19 cellular contexts compared by ENCODE assay signal in the genomic region with DNA sequence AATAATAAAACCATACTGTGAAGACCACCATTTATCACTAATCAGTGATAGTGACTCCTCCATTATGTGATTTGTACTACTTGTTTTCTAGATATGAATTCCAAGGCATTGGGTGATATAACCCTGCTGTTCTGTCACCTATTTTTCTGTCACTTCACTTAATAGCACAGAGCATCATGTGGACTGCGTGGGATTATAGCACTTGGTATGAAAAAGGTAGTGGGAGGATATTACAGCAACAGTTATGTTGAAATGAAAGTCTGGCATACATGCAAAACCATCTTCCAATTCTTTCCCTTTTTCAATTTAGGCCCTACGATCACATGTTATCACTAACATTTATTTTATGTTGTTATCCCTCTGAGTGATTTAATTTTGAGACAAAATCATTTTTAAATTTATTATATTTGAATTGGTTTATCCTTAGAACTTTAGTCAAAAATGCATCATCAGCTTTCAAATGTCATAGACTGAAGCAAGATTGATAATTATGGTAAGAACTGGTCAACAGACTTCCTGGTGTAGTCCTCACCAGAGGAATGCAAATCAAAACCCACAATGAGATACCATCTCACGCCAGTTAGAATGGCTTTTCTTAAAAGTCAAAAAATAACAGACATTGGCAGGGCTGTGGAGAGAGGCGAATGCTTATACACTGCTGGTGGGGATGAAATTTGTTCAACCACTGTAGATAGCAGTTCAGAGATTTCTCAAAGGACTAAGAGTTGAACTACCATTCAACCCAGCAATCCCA.
DNase-seq lines count a peak whose midpoint lies in the region; ATAC-seq and TF ChIP-seq lines count a peak whose summit lies in the region.
"Had no signal": no experiment of that assay in that cellular context is flagged by ENCODE, and none has a peak within 500 bp of the region (broad histone marks: within the 10 kb centered on the region; RNA-seq: fewer than 3 reads in every experiment).

No MANE protein-coding gene starts in this region.

- no peak overlapping the region for H3K4me2 ChIP-seq in mammary epithelial cell (ENCODE audit: insufficient read depth, low read depth, low read length)
- H3K4me2 ChIP-seq: BLaER1 treated with 17β-estradiol and CSF1 and Interleukin-3, amounts not matched to agents 10 nM and 100 nM; GM23338 had no signal

- H3K4me1 ChIP-seq in mammary epithelial cell (ENCODE audit: insufficient read depth, low read length) (peaks cover 28% of the 10 kb centered on the region), upper lobe of right lung (no peaks in the 10 kb centered on the region)

- DNase-seq in MCF 10A (ENCODE audit: unreplicated experiment) (no peak), mammary epithelial cell (no peak), M059J (ENCODE audit: low read depth) (peak; percentile 62), astrocyte of the hippocampus (ENCODE audit: low read depth, low spot score) (peak; percentile 19), upper lobe of right lung (no peak), NCI-H510A treated with DMSO at 0.1 percent for 48 hours (lab: John Stamatoyannopoulos, UW) (no peak), erythroblast (lab: John Stamatoyannopoulos, UW) (no peak), NCI-H1092 treated with DMSO at 0.1 percent for 48 hours (lab: John Stamatoyannopoulos, UW) (no peak)
- DNase-seq: DMS79 treated with DMSO at 0.1 percent for 48 hours, HCEC 1CT, Kasumi-1, NCI-H1105 treated with DMSO at 0.1 percent for 48 hours, NCI-H1694, NCI-H2107, NCI-H524 treated with DMSO at 0.1 percent for 48 hours had no signal

- peaks cover 9% of the 10 kb centered on the region for H3K36me3 Mint-ChIP-seq in MCF 10A (ENCODE audit: insufficient read depth, unreplicated experiment)

- H3K36me3 ChIP-seq in mammary epithelial cell (ENCODE audit: insufficient read depth, low read length), result no peaks in the 10 kb centered on the region
- H3K36me3 ChIP-seq in upper lobe of right lung, result no peaks in the 10 kb centered on the region
- H3K36me3 ChIP-seq: BLaER1 treated with 17β-estradiol and CSF1 and Interleukin-3, amounts not matched to agents 10 nM and 100 nM had no signal

- POLR2A ChIA-PET in MCF 10A (lab: Yijun Ruan, JAX), result interaction anchor here (0.6 to 0.7 kb wide), 2 partner anchors 171 to 244 kb away, joined by 3 read pairs; no protein-coding TSS in a partner anchor

- H3K4me3 ChIP-seq in mammary epithelial cell (replicated peaks in 1 of 3; ENCODE audit: insufficient read depth in 1 of 3, low read depth in 2 of 3, low read length in 3 of 3) (no peak overlapping the region), upper lobe of right lung (no peak overlapping the region)
- H3K4me3 ChIP-seq: BLaER1 treated with 17β-estradiol and CSF1 and Interleukin-3, amounts not matched to agents 10 nM and 100 nM; GM23338 had no signal

- in situ Hi-C loops in mammary epithelial cell (cut with MboI; ENCODE audit: low sequenced_read_pairs in 2 of 2), result no loop called here

- peaks cover 45% of the 10 kb centered on the region for H3K4me1 Mint-ChIP-seq in MCF 10A (ENCODE audit: insufficient read depth, unreplicated experiment)

- 55% methylated on average over 4 of the region's 4 CpGs for WGBS in mammary epithelial cell (ENCODE audit: low coverage, missing lambda C conversion rate)

- H3K4me3 Mint-ChIP-seq in MCF 10A (ENCODE audit: unreplicated experiment), result no peak overlapping the region
- H3K4me3 Mint-ChIP-seq: GM23338 had no signal

- no peaks in the 10 kb centered on the region for H3K9me3 ChIP-seq in mammary epithelial cell (replicated peaks; ENCODE audit: insufficient read depth, low read length)
- no peaks in the 10 kb centered on the region for H3K9me3 ChIP-seq in upper lobe of right lung

- H2AFZ ChIP-seq in mammary epithelial cell (ENCODE audit: low read depth, low read length), result no peak overlapping the region
- H2AFZ ChIP-seq: GM23338 had no signal

- BruUV-seq in MCF 10A (replicated peaks; lab: Mats Ljungman, UMichigan), result no TSS peak
- BruUV-seq in mammary epithelial cell (replicated peaks; lab: Mats Ljungman, UMichigan), result no TSS peak

- H3K27me3 ChIP-seq in mammary epithelial cell (ENCODE audit: insufficient read depth, low read length) (no peaks in the 10 kb centered on the region), upper lobe of right lung (no peaks in the 10 kb centered on the region)
- H3K27me3 ChIP-seq: BLaER1 treated with 17β-estradiol and CSF1 and Interleukin-3, amounts not matched to agents 10 nM and 100 nM had no signal

- peak overlapping the region; percentile 19 for H3K27ac Mint-ChIP-seq in MCF 10A (ENCODE audit: low read depth, unreplicated experiment)
- H3K27ac Mint-ChIP-seq: GM23338 had no signal

- no peak for TF ChIP-seq CTCF in MCF 10A (IDR thresholded peaks at IDR 0.05; ENCODE audit: unreplicated experiment)
- TF ChIP-seq CTCF in mammary epithelial cell (conservative IDR thresholded peaks at IDR 0.05 in 1 of 2, IDR thresholded peaks at IDR 0.05 in 1 of 2; ENCODE audit: extremely low read depth in 1 of 2, insufficient read depth in 1 of 2, low read depth in 1 of 2, low read length in 2 of 2), result no peak
- no peak for TF ChIP-seq CTCF in upper lobe of right lung (IDR thresholded peaks at IDR 0.05)

- H3K27me3 Mint-ChIP-seq in MCF 10A (ENCODE audit: insufficient read depth, unreplicated experiment), result no peaks in the 10 kb centered on the region

- no peak overlapping the region for H3K27ac ChIP-seq in mammary epithelial cell (ENCODE audit: insufficient read depth, low read depth, low read length)
- no peak overlapping the region for H3K27ac ChIP-seq in upper lobe of right lung
- H3K27ac ChIP-seq: BLaER1 treated with 17β-estradiol and CSF1 and Interleukin-3, amounts not matched to agents 10 nM and 100 nM; HL-60; RWPE1 had no signal

- CTCF ChIA-PET in MCF 10A (lab: Yijun Ruan, JAX) (interaction anchor here (0.6 to 1.7 kb wide), 2 partner anchors 17 to 1093 kb away, joined by 3 to 7 read pairs; no protein-coding TSS in a partner anchor), mammary epithelial cell (lab: Charles Lee; ENCODE audit: low non-redundant PET) (no interaction called here)

- H3K79me2 ChIP-seq in mammary epithelial cell (ENCODE audit: insufficient read depth, low read length), result no peaks in the 10 kb centered on the region

- ATAC-seq in upper lobe of right lung, result peak; percentile 75
- ATAC-seq: GM23338 had no signal

- dilution Hi-C loops in mammary epithelial cell (cut with HindIII; ENCODE audit: low sequenced_read_pairs), result no loop called here

- no peaks in the 10 kb centered on the region for H4K20me1 ChIP-seq in mammary epithelial cell (ENCODE audit: insufficient read depth, low read length)
- H4K20me1 ChIP-seq: BLaER1 treated with 17β-estradiol and CSF1 and Interleukin-3, amounts not matched to agents 10 nM and 100 nM had no signal

- intact Hi-C loops in MCF 10A (cut with micrococcal nuclease) (no loop called here), mammary epithelial cell (cut with micrococcal nuclease) (no loop called here), upper lobe of right lung (cut with DNase I) (no loop called here)

- H3K9me3 Mint-ChIP-seq in MCF 10A (ENCODE audit: unreplicated experiment), result no peaks in the 10 kb centered on the region
- H3K9me3 Mint-ChIP-seq: GM23338 had no signal

- no peak overlapping the region for H3K9ac ChIP-seq in mammary epithelial cell (ENCODE audit: insufficient read depth, low read length)
- H3K9ac ChIP-seq: BLaER1 treated with 17β-estradiol and CSF1 and Interleukin-3, amounts not matched to agents 10 nM and 100 nM had no signal

- no peak for TF ChIP-seq POLR2A in erythroblast (IDR thresholded peaks at IDR 0.05; ENCODE audit: low read length)

Comparison
In these comparisons a context has a peak if more than half of its experiments do, and no peak if none do; other contexts are left out.
1. DNase-seq: peak in M059J (single experiment) and astrocyte of the hippocampus (single experiment); none in MCF 10A (single experiment), mammary epithelial cell (single experiment), upper lobe of right lung (single experiment), NCI-H510A treated with DMSO at 0.1 percent for 48 hours (single experiment), erythroblast (0 of 2) and NCI-H1092 treated with DMSO at 0.1 percent for 48 hours (single experiment).